1 cellular context compared by ENCODE assay signal in genomic region chr2:144081272-144081671, GRCh38.
TF ChIP-seq lines count a peak whose summit lies in the region.

No MANE protein-coding gene starts in this region.

TF ChIP-seq in K562, 482 proteins besides CTCF, POLR2A, EP300 and RAD21 (continued from another document):
- TF ChIP-seq ZNF609 (CRISPR knock-in tag; IDR thresholded peaks at IDR 0.05; ENCODE audit: borderline replicate concordance) (no peak), ZC3H11A (IDR thresholded peaks at IDR 0.05; ENCODE audit: low read depth, low read length) (no peak), E2F8 (IDR thresholded peaks at IDR 0.05; ENCODE audit: low read depth, partially characterized antibody) (no peak), ETV5 (CRISPR knock-in tag; IDR thresholded peaks at IDR 0.05; ENCODE audit: low read depth) (no peak), CAMTA2 (CRISPR knock-in tag; conservative IDR thresholded peaks at IDR 0.05) (no peak), BDP1 (IDR thresholded peaks at IDR 0.05; ENCODE audit: insufficient read depth, insufficient read length) (no peak), NCOA2 (IDR thresholded peaks at IDR 0.05; ENCODE audit: partially characterized antibody in 2 of 2) (no peak), HNRNPUL1 (IDR thresholded peaks at IDR 0.05; ENCODE audit: low read length) (no peak), MTF1 (CRISPR knock-in tag; IDR thresholded peaks at IDR 0.05; ENCODE audit: borderline replicate concordance) (no peak)
- TF ChIP-seq, protein P1, sequence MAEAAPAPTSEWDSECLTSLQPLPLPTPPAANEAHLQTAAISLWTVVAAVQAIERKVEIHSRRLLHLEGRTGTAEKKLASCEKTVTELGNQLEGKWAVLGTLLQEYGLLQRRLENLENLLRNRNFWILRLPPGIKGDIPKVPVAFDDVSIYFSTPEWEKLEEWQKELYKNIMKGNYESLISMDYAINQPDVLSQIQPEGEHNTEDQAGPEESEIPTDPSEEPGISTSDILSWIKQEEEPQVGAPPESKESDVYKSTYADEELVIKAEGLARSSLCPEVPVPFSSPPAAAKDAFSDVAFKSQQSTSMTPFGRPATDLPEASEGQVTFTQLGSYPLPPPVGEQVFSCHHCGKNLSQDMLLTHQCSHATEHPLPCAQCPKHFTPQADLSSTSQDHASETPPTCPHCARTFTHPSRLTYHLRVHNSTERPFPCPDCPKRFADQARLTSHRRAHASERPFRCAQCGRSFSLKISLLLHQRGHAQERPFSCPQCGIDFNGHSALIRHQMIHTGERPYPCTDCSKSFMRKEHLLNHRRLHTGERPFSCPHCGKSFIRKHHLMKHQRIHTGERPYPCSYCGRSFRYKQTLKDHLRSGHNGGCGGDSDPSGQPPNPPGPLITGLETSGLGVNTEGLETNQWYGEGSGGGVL (CRISPR knock-in tag; IDR thresholded peaks at IDR 0.05) = no peak
